ENCODE assay signal across 32 cellular contexts in genomic region chr16:67108489-67108888, GRCh38. TPM values are rescaled to one million over a fixed set of nuclear protein-coding genes. Genes with fewer than 3 reads are reported as not detected.
DNase-seq lines count a peak whose midpoint lies in the region; ATAC-seq and TF ChIP-seq lines count a peak whose summit lies in the region.
"Had no signal": no experiment of that assay in that cellular context is flagged by ENCODE, and none has a peak within 500 bp of the region (broad histone marks: within the 10 kb centered on the region; RNA-seq: fewer than 3 reads in every experiment).

No MANE protein-coding gene starts in this region.

- H3K4me2 ChIP-seq in neural progenitor cell = no peak overlapping the region

- H3K27ac ChIP-seq in CD4-positive, CD25-positive, alpha-beta regulatory T cell (ENCODE audit: insufficient read depth, low read length, poor library complexity, severe bottlenecking) = no peak overlapping the region
- H3K27ac ChIP-seq in HEK293 (ENCODE audit: extremely low read depth, low read depth, low read length) = no peak overlapping the region
- no peak overlapping the region for H3K27ac ChIP-seq in neural progenitor cell
- H3K27ac ChIP-seq: foreskin keratinocyte had no signal

- peaks cover 21% of the 10 kb centered on the region for H3K4me1 ChIP-seq in CD4-positive, CD25-positive, alpha-beta regulatory T cell (ENCODE audit: control insufficient read depth, insufficient read depth, low read length, poor library complexity, severe bottlenecking)
- H3K4me1 ChIP-seq in HEK293 (ENCODE audit: control insufficient read depth, insufficient read depth, low read length) (peaks cover 3% of the 10 kb centered on the region; the same call in 1 of the 2 replicates), neural progenitor cell (peaks cover 13% of the 10 kb centered on the region)

- peaks cover 13% of the 10 kb centered on the region for H3F3A ChIP-seq in neural progenitor cell (ENCODE audit: low read depth)

- H3K36me3 Mint-ChIP-seq in CD4-positive, CD25-positive, alpha-beta regulatory T cell = no peaks in the 10 kb centered on the region
- peaks cover 18% of the 10 kb centered on the region for H3K36me3 Mint-ChIP-seq in brain
- H3K36me3 Mint-ChIP-seq in neural progenitor cell = no peaks in the 10 kb centered on the region
- H3K36me3 Mint-ChIP-seq in naive thymus-derived CD8-positive, alpha-beta T cell = peaks cover 0 to 2% (median 0%) of the 10 kb centered on the region in 3 donors
- H3K36me3 Mint-ChIP-seq: naive B cell had no signal

- no peak overlapping the region for H3K4me3 ChIP-seq in CD4-positive, CD25-positive, alpha-beta regulatory T cell (ENCODE audit: low read depth, low read length)
- no peak overlapping the region for H3K4me3 ChIP-seq in HEK293 (ENCODE audit: low read depth, low read length)
- no peak overlapping the region for H3K4me3 ChIP-seq in neural progenitor cell
- H3K4me3 ChIP-seq: body of pancreas had no signal

- H3K79me2 ChIP-seq in neural progenitor cell (ENCODE audit: low read depth) = peaks cover 35% of the 10 kb centered on the region

- H3K4me1 Mint-ChIP-seq in CD4-positive, CD25-positive, alpha-beta regulatory T cell = peaks cover 0 to 37% (median 20%) of the 10 kb centered on the region in 4 donors
- H3K4me1 Mint-ChIP-seq in brain (peaks cover 53% of the 10 kb centered on the region), neural progenitor cell (peaks cover 14% of the 10 kb centered on the region)
- peaks cover 16 to 44% (median 36%) of the 10 kb centered on the region in 4 donors for H3K4me1 Mint-ChIP-seq in naive thymus-derived CD8-positive, alpha-beta T cell

- H3K9me3 Mint-ChIP-seq in CD4-positive, CD25-positive, alpha-beta regulatory T cell = no peaks in the 10 kb centered on the region
- H3K9me3 Mint-ChIP-seq in brain (peaks cover 0 to 6% (median 0%) of the 10 kb centered on the region in 5 experiments), neural progenitor cell (no peaks in the 10 kb centered on the region)
- H3K9me3 Mint-ChIP-seq in naive thymus-derived CD8-positive, alpha-beta T cell = no peaks in the 10 kb centered on the region
- H3K9me3 Mint-ChIP-seq: activated T-cell treated with anti-CD3 and anti-CD28 coated beads, Interleukin-2, amount 50 U/mL, for 72 hours; CD8-positive, alpha-beta memory T cell; mesothelial cell of epicardium; naive B cell; stimulated activated naive CD8-positive, alpha-beta T cell treated with anti-CD3 and anti-CD28 coated beads, Interleukin-15, amount 100 ng/mL, for 72 hours; T-helper 1 cell treated with Interleukin-12 subunit alpha and Interleukin-12 subunit beta and Interleukin-4 antibody, amounts not matched to agents 30 μg/mL and 1 μg/mL, for 36 hours had no signal

- H3K36me3 ChIP-seq in CD4-positive, CD25-positive, alpha-beta regulatory T cell (ENCODE audit: control insufficient read depth, insufficient read depth, low read length) = no peaks in the 10 kb centered on the region
- H3K36me3 ChIP-seq in HEK293 (ENCODE audit: control insufficient read depth in 2 of 2, insufficient read depth in 1 of 2, low read length in 2 of 2) = peaks cover 0 to 18% of the 10 kb centered on the region in 2 experiments; a peak in 2 of 3 replicates
- no peaks in the 10 kb centered on the region for H3K36me3 ChIP-seq in neural progenitor cell
- H3K36me3 ChIP-seq: esophagus squamous epithelium, thoracic aorta had no signal

- no peaks in the 10 kb centered on the region for H3K9me3 ChIP-seq in CD4-positive, CD25-positive, alpha-beta regulatory T cell (ENCODE audit: control insufficient read depth in 2 of 2, low read length in 2 of 2)
- H3K9me3 ChIP-seq in HEK293 (ENCODE audit: control insufficient read depth, insufficient read depth, low read depth, low read length) (no peaks in the 10 kb centered on the region), neural progenitor cell (ENCODE audit: low read depth) (no peaks in the 10 kb centered on the region)
- H3K9me3 ChIP-seq: body of pancreas, esophagus squamous epithelium, HAP-1, SK-N-SH, thoracic aorta had no signal

- H3K27me3 ChIP-seq in CD4-positive, CD25-positive, alpha-beta regulatory T cell (ENCODE audit: control insufficient read depth, insufficient read depth, low read length) = no peaks in the 10 kb centered on the region
- peaks cover 7% of the 10 kb centered on the region for H3K27me3 ChIP-seq in neural progenitor cell
- H3K27me3 ChIP-seq: body of pancreas, esophagus squamous epithelium, foreskin keratinocyte had no signal

- no peaks in the 10 kb centered on the region for H3K27me3 Mint-ChIP-seq in CD4-positive, CD25-positive, alpha-beta regulatory T cell
- H3K27me3 Mint-ChIP-seq in brain = peaks cover 11% of the 10 kb centered on the region
- peaks cover 8% of the 10 kb centered on the region for H3K27me3 Mint-ChIP-seq in neural progenitor cell (ENCODE audit: insufficient read depth, low read depth)
- H3K27me3 Mint-ChIP-seq in naive thymus-derived CD8-positive, alpha-beta T cell = no peaks in the 10 kb centered on the region
- H3K27me3 Mint-ChIP-seq: CD8-positive, alpha-beta memory T cell; naive B cell; stimulated activated naive CD8-positive, alpha-beta T cell treated with anti-CD3 and anti-CD28 coated beads, Interleukin-15, amount 100 ng/mL, for 72 hours had no signal

- TF ChIP-seq CTCF in HEK293 (tag by site-specific recombination; IDR thresholded peaks at IDR 0.05) = no peak
- TF ChIP-seq CTCF in brain (conservative IDR thresholded peaks at IDR 0.05) = no peak
- no peak for TF ChIP-seq CTCF in neural progenitor cell (IDR thresholded peaks at IDR 0.05)

- CTCF ChIA-PET in HEK293 (lab: Yijun Ruan, JAX) = interaction anchor here (0.5 to 0.6 kb wide), 2 partner anchors 61 to 71 kb away, joined by 3 to 4 read pairs; no protein-coding TSS in a partner anchor

- no peak for ATAC-seq in CD4-positive, CD25-positive, alpha-beta regulatory T cell (ENCODE audit: low read depth in 2 of 2)
- ATAC-seq in naive thymus-derived CD8-positive, alpha-beta T cell = no peak
- ATAC-seq: body of pancreas had no signal

- no peak for DNase-seq in CD4-positive, CD25-positive, alpha-beta regulatory T cell
- DNase-seq in neural progenitor cell (ENCODE audit: low spot score) = no peak
- DNase-seq in naive thymus-derived CD8-positive, alpha-beta T cell = no peak
- no peak for DNase-seq in SIG-M5 (lab: John Stamatoyannopoulos, UW)
- no peak for DNase-seq in medulla oblongata (ENCODE audit: extremely low spot score)
- DNase-seq: activated CD4-positive, alpha-beta T cell treated with anti-CD3 and anti-CD28 coated beads, Interleukin-2, amount 50 U/mL, for 1 hour; activated CD4-positive, CD25-positive, alpha-beta regulatory T cell; activated naive CD4-positive, alpha-beta T cell treated with Interleukin-2 at 50 U/mL for 16 hours; activated T-cell treated with anti-CD3 and anti-CD28 coated beads, Interleukin-2, amount 50 U/mL, for 72 hours; body of pancreas; CD8-positive, alpha-beta memory T cell; cerebellar nuclear complex; dermis blood vessel endothelial cell; DMS 273 treated with DMSO at 0.1 percent for 48 hours; EL; esophagus squamous epithelium; foreskin keratinocyte; kidney glomerular epithelial cell; naive B cell; NCI-H1048; NCI-H2107; NCI-H774; retina; RPMI8226; SK-N-SH; stimulated activated naive CD8-positive, alpha-beta T cell treated with anti-CD3 and anti-CD28 coated beads, Interleukin-15, amount 100 ng/mL, for 72 hours had no signal

- peak overlapping the region; percentile 23 to 99 (median 62) for H3K4me3 Mint-ChIP-seq in CD4-positive, CD25-positive, alpha-beta regulatory T cell
- H3K4me3 Mint-ChIP-seq in brain (peak overlapping the region in 2 of 5 experiments; percentile 99), neural progenitor cell (peak overlapping the region; percentile 42)
- peak overlapping the region in 5 of 10 donors; percentile 8 to 95 (median 18) for H3K4me3 Mint-ChIP-seq in naive thymus-derived CD8-positive, alpha-beta T cell

- H2AFZ ChIP-seq in neural progenitor cell (replicated peaks) = peak overlapping the region; percentile 95

- no peak overlapping the region for H3K27ac Mint-ChIP-seq in CD4-positive, CD25-positive, alpha-beta regulatory T cell
- peak overlapping the region in 3 of 5 experiments; percentile 85 to 99 (median 98) for H3K27ac Mint-ChIP-seq in brain
- no peak overlapping the region for H3K27ac Mint-ChIP-seq in neural progenitor cell
- H3K27ac Mint-ChIP-seq in naive thymus-derived CD8-positive, alpha-beta T cell = peak overlapping the region in 1 of 10 donors; percentile 37

- H4K20me1 ChIP-seq in neural progenitor cell (ENCODE audit: low read depth) = peaks cover 8% of the 10 kb centered on the region

- POLR2A ChIA-PET in HEK293 (lab: Yijun Ruan, JAX) = no interaction called here
- POLR2A ChIA-PET in naive thymus-derived CD8-positive, alpha-beta T cell (lab: Charles Lee) = no interaction called here

- no peak overlapping the region for H3K9ac ChIP-seq in neural progenitor cell

RNA-seq across cellular contexts. Expression of gene PHAF1, which starts 1.3 kb away (rescaled TPM):
- total RNA-seq in CD4-positive, CD25-positive, alpha-beta regulatory T cell = 19.2 TPM
- 10 to 100 TPM; 10.0 to 12.2 (median 11.4) TPM for polyA plus RNA-seq in CD4-positive, CD25-positive, alpha-beta regulatory T cell
- 22.2 TPM for polyA plus RNA-seq in brain (ENCODE audit: insufficient read depth, low read depth, low replicate concordance)
- 29.1 and 31.5 TPM in 2 replicates for total RNA-seq in neural progenitor cell (ENCODE audit: low replicate concordance)
- total RNA-seq in naive thymus-derived CD8-positive, alpha-beta T cell = 10 to 100 TPM; 21.4 to 23.3 TPM
- polyA plus RNA-seq in naive thymus-derived CD8-positive, alpha-beta T cell = 10 to 100 TPM in 1 of 3 donors, 1 to 10 TPM in 2; 6.9 to 10.9 (median 6.9) TPM

RNA-seq across cellular contexts. Expression of gene B3GNT9, which starts 42.3 kb away (rescaled TPM):
- 3.4 TPM for total RNA-seq in CD4-positive, CD25-positive, alpha-beta regulatory T cell
- 1 to 10 TPM in 3 of 4 donors, under 1 TPM in 1; 0.44 to 1.3 (median 1.2) TPM for polyA plus RNA-seq in CD4-positive, CD25-positive, alpha-beta regulatory T cell
- polyA plus RNA-seq in brain (ENCODE audit: insufficient read depth, low read depth, low replicate concordance) = 16.5 TPM
- 2.6 and 5.9 TPM in 2 replicates for total RNA-seq in neural progenitor cell (ENCODE audit: low replicate concordance)
- total RNA-seq in naive thymus-derived CD8-positive, alpha-beta T cell = 1 to 10 TPM; 1.5 to 1.8 TPM
- polyA plus RNA-seq in naive thymus-derived CD8-positive, alpha-beta T cell = 1 to 10 TPM in 1 of 3 donors, under 1 TPM in 2; 0.19 to 1.1 (median 0.28) TPM

RNA-seq across cellular contexts. Expression of gene TRADD, which starts 51.2 kb away (rescaled TPM):
- total RNA-seq in CD4-positive, CD25-positive, alpha-beta regulatory T cell = 50.3 TPM
- 10 to 100 TPM; 66.4 to 92.4 (median 88.1) TPM for polyA plus RNA-seq in CD4-positive, CD25-positive, alpha-beta regulatory T cell
- polyA plus RNA-seq in brain (ENCODE audit: insufficient read depth, low read depth, low replicate concordance) = 2.3 TPM
- total RNA-seq in neural progenitor cell (ENCODE audit: low replicate concordance) = 0.25 and 0.30 TPM in 2 replicates
- total RNA-seq in naive thymus-derived CD8-positive, alpha-beta T cell = 10 to 100 TPM; 41.0 to 43.4 TPM
- polyA plus RNA-seq in naive thymus-derived CD8-positive, alpha-beta T cell = 10 to 100 TPM; 44.9 to 49.1 (median 48.2) TPM

RNA-seq across cellular contexts. Expression of gene FBXL8, which starts 51.3 kb away (rescaled TPM):
- 16.6 TPM for total RNA-seq in CD4-positive, CD25-positive, alpha-beta regulatory T cell
- 1 to 10 TPM; 2.5 to 6.6 (median 4.0) TPM for polyA plus RNA-seq in CD4-positive, CD25-positive, alpha-beta regulatory T cell
- 1.5 TPM for polyA plus RNA-seq in brain (ENCODE audit: insufficient read depth, low read depth, low replicate concordance)
- not detected in 2 replicates for total RNA-seq in neural progenitor cell (ENCODE audit: low replicate concordance)
- total RNA-seq in naive thymus-derived CD8-positive, alpha-beta T cell = 10 to 100 TPM in 1 of 2 experiments, 1 to 10 TPM in 1; 9.0 to 10.9 TPM
- 1 to 10 TPM; 1.8 to 2.8 (median 2.5) TPM for polyA plus RNA-seq in naive thymus-derived CD8-positive, alpha-beta T cell

RNA-seq across cellular contexts. Expression of gene HSF4, which starts 56.1 kb away (rescaled TPM):
- total RNA-seq in CD4-positive, CD25-positive, alpha-beta regulatory T cell = 34.4 TPM
- polyA plus RNA-seq in CD4-positive, CD25-positive, alpha-beta regulatory T cell = not detected
- 6.4 TPM for polyA plus RNA-seq in brain (ENCODE audit: insufficient read depth, low read depth, low replicate concordance)
- 1.0 TPM in 1 of 2 replicates, not detected in the other for total RNA-seq in neural progenitor cell (ENCODE audit: low replicate concordance)
- 10 to 100 TPM in 1 of 2 experiments, 1 to 10 TPM in 1; 9.7 to 14.8 TPM for total RNA-seq in naive thymus-derived CD8-positive, alpha-beta T cell
- not detected for polyA plus RNA-seq in naive thymus-derived CD8-positive, alpha-beta T cell
- polyA plus RNA-seq: CD8-positive, alpha-beta memory T cell had no signal

Comparison
In these comparisons a context has a peak if more than half of its experiments do, and no peak if none do; other contexts are left out.
1. H3K27ac Mint-ChIP-seq: peak in brain (3 of 5); none in CD4-positive, CD25-positive, alpha-beta regulatory T cell (0 of 3) and neural progenitor cell (single experiment).
2. RNA of gene TRADD, which starts 51.2 kb away (total RNA-seq): 50.3 TPM in CD4-positive, CD25-positive, alpha-beta regulatory T cell (single experiment) and 41.0 to 43.4 TPM in naive thymus-derived CD8-positive, alpha-beta T cell; 0.25 to 0.30 TPM in neural progenitor cell; every median in the first group is over 10 times any median in the second.